Comparison of ENCODE assay signal across 1 cellular context in the genomic region with DNA sequence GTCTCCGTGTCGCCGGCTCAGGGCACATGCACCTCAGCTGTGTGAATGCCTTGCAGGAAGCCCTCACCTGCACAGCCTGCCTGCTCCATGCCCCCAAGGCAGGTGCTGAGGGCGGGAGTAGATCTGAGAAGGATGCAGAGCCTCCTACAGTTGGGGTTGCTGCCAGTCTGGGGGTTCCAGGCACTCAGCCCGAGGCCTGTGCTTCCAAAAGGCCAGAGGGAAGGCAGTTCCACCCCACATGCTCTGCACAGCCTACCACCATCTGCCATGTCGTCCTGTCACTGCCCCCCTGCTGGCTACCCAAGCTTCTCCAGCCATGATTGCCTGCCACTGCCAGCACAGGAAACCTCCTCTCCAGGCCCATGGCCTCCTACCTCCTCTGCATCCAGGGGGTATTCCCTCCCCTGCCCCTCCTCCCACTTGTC.
TF ChIP-seq lines count a peak whose summit lies in the region.

No MANE protein-coding gene starts in this region.

TF ChIP-seq in H1, 55 proteins besides CTCF, POLR2A, EP300 and RAD21:
- TF ChIP-seq TCF12 (IDR thresholded peaks at IDR 0.05; ENCODE audit: low read depth, low read length), result no peak
